24 cellular contexts compared by ENCODE assay signal in the genomic region with DNA sequence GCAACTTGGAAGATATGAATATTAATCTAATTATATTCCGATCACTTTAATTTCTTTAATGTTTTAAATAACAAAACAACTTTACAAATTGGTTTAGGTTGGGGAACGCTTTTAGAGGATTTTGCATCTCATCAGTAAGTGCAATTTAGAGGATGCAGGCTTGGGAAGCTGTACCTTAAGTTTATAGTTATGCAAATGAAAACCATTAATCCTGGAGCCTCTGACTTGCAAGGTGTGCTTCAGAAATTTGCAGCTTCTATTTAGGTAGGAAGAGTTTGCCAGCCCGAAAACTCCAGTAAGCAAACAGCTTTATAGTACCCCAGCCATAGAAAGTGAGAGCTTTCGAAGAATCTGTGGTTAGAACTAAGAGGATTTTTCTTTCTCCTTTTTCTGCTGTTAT.
DNase-seq lines count a peak whose midpoint lies in the region; ATAC-seq and TF ChIP-seq lines count a peak whose summit lies in the region.
"Had no signal": no experiment of that assay in that cellular context is flagged by ENCODE, and none has a peak within 500 bp of the region (broad histone marks: within the 10 kb centered on the region; RNA-seq: fewer than 3 reads in every experiment).

No MANE protein-coding gene starts in this region.

- peaks cover 0 to 4% of the 10 kb centered on the region in 2 donors for H3K9me3 Mint-ChIP-seq in activated T-cell treated with anti-CD3 and anti-CD28 coated beads, Interleukin-2, amount 50 U/mL, for 72 hours
- H3K9me3 Mint-ChIP-seq: CD4-positive, alpha-beta T cell had no signal

- H3K4me3 ChIP-seq in H7 (ENCODE audit: insufficient read depth, low read depth, low read length) = no peak overlapping the region
- H3K4me3 ChIP-seq in adipocyte (ENCODE audit: low read length) = no peak overlapping the region
- H3K4me3 ChIP-seq in thyroid gland (replicated peaks in 1 of 3) = no peak overlapping the region
- H3K4me3 ChIP-seq: A549; BLaER1 treated with 17β-estradiol and CSF1 and Interleukin-3, amounts not matched to agents 10 nM and 100 nM; GM12878; HAP-1; SK-N-MC had no signal

- no peak overlapping the region for H3K27ac ChIP-seq in thyroid gland
- H3K27ac ChIP-seq: A549; BLaER1 treated with 17β-estradiol and CSF1 and Interleukin-3, amounts not matched to agents 10 nM and 100 nM; SK-N-MC had no signal

- H3K4me1 Mint-ChIP-seq in activated T-cell treated with anti-CD3 and anti-CD28 coated beads, Interleukin-2, amount 50 U/mL, for 72 hours (ENCODE audit: low read depth) = no peaks in the 10 kb centered on the region
- H3K4me1 Mint-ChIP-seq: IgD-negative memory B cell had no signal

- H3K4me3 Mint-ChIP-seq in activated T-cell treated with anti-CD3 and anti-CD28 coated beads, Interleukin-2, amount 50 U/mL, for 72 hours = no peak overlapping the region
- H3K4me3 Mint-ChIP-seq: CD4-positive, alpha-beta T cell; HFFc6; IgD-negative memory B cell had no signal

- H3K36me3 Mint-ChIP-seq in activated T-cell treated with anti-CD3 and anti-CD28 coated beads, Interleukin-2, amount 50 U/mL, for 72 hours (ENCODE audit: insufficient read depth in 2 of 2) = peaks cover 1 to 3% of the 10 kb centered on the region in 2 donors
- H3K36me3 Mint-ChIP-seq: IgD-negative memory B cell had no signal

- no peaks in the 10 kb centered on the region for H3K27me3 ChIP-seq in H7 (ENCODE audit: control insufficient read depth, insufficient read depth, low read length)
- no peaks in the 10 kb centered on the region for H3K27me3 ChIP-seq in adipocyte (replicated peaks; ENCODE audit: control insufficient read depth, insufficient read depth, low read length)
- H3K27me3 ChIP-seq in thyroid gland = no peaks in the 10 kb centered on the region
- H3K27me3 ChIP-seq: BLaER1 treated with 17β-estradiol and CSF1 and Interleukin-3, amounts not matched to agents 10 nM and 100 nM had no signal

- WGBS in thyroid gland, 2 donors = 96 to 97% methylated on average over 4 of the region's 4 CpGs

- no peak for ATAC-seq in activated T-cell treated with anti-CD3 and anti-CD28 coated beads, Interleukin-2, amount 50 U/mL, for 72 hours (replicated peaks in 1 of 2)
- ATAC-seq in GM21786 (IDR thresholded peaks at IDR 0.05; ENCODE audit: unreplicated experiment) = no peak
- ATAC-seq: A549, GM12878 had no signal

- peak overlapping the region; percentile 25 for H3K9ac ChIP-seq in adipocyte (ENCODE audit: low read length)
- H3K9ac ChIP-seq: BLaER1 treated with 17β-estradiol and CSF1 and Interleukin-3, amounts not matched to agents 10 nM and 100 nM had no signal

- intact Hi-C loops in thyroid gland (cut with DNase I) = no loop called here

- no peak overlapping the region for H3K27ac Mint-ChIP-seq in activated T-cell treated with anti-CD3 and anti-CD28 coated beads, Interleukin-2, amount 50 U/mL, for 72 hours
- H3K27ac Mint-ChIP-seq: CD4-positive, alpha-beta T cell; HFFc6; IgD-negative memory B cell had no signal

- no peak for TF ChIP-seq POLR2A in thyroid gland (IDR thresholded peaks at IDR 0.05)

- no peaks in the 10 kb centered on the region for H3K9me3 ChIP-seq in adipocyte (ENCODE audit: control insufficient read depth, low read length)
- no peaks in the 10 kb centered on the region for H3K9me3 ChIP-seq in thyroid gland
- H3K9me3 ChIP-seq: A549, HAP-1 had no signal

- H3K36me3 ChIP-seq in H7 (replicated peaks; ENCODE audit: control insufficient read depth, insufficient read depth, low read length) = no peaks in the 10 kb centered on the region
- H3K36me3 ChIP-seq in adipocyte (ENCODE audit: control insufficient read depth, insufficient read depth, low read length, severe bottlenecking) = no peaks in the 10 kb centered on the region
- no peaks in the 10 kb centered on the region for H3K36me3 ChIP-seq in thyroid gland
- H3K36me3 ChIP-seq: BLaER1 treated with 17β-estradiol and CSF1 and Interleukin-3, amounts not matched to agents 10 nM and 100 nM; HAP-1 had no signal

- TF ChIP-seq CTCF in thyroid gland (IDR thresholded peaks at IDR 0.05) = no peak

- DNase-seq in H7 = peak; percentile 10
- DNase-seq in adipocyte (ENCODE audit: low read depth) = no peak
- DNase-seq in iPS DF 4.7 (ENCODE audit: extremely low read depth, low spot score) = peak; percentile 51
- DNase-seq in activated T-cell treated with anti-CD3 and anti-CD28 coated beads, Interleukin-2, amount 50 U/mL, for 72 hours = no peak
- DNase-seq in thyroid gland = no peak
- DNase-seq in NK-92 (lab: John Stamatoyannopoulos, UW; ENCODE audit: unreplicated experiment) = no peak
- DNase-seq: AML-193; CD4-positive, alpha-beta T cell; GDM1; HFFc6; NCI-H1048; NCI-H1694; NCI-H2081; NCI-H2227 treated with DMSO at 0.1 percent for 48 hours; NCI-H526 treated with DMSO at 0.1 percent for 48 hours; SIG-M5; SW 1271 had no signal

- H3K4me1 ChIP-seq in adipocyte (ENCODE audit: control insufficient read depth, insufficient read depth, low read length) (peaks cover 17% of the 10 kb centered on the region), thyroid gland (no peaks in the 10 kb centered on the region)
- H3K4me1 ChIP-seq: A549, HAP-1 had no signal

- H3K27me3 Mint-ChIP-seq in activated T-cell treated with anti-CD3 and anti-CD28 coated beads, Interleukin-2, amount 50 U/mL, for 72 hours (ENCODE audit: low read depth) = no peaks in the 10 kb centered on the region
- H3K27me3 Mint-ChIP-seq: CD4-positive, alpha-beta T cell; IgD-negative memory B cell had no signal

Comparison
In these comparisons a context has a peak if more than half of its experiments do, and no peak if none do; other contexts are left out.
1. DNase-seq: peak in H7 (single experiment) and iPS DF 4.7 (single experiment); none in adipocyte (single experiment), activated T-cell treated with anti-CD3 and anti-CD28 coated beads, Interleukin-2, amount 50 U/mL, for 72 hours (0 of 2), thyroid gland (0 of 2) and NK-92 (single experiment).